19 cellular contexts compared by ENCODE assay signal in genomic region chr2:162226836-162227235, GRCh38. TPM values are rescaled to one million over a fixed set of nuclear protein-coding genes. Genes with fewer than 3 reads are reported as not detected.
A peak's percentile ranks its signal among the peaks of the same experiment; 100 is the strongest.
DNase-seq lines count a peak whose midpoint lies in the region; ATAC-seq, FAIRE-seq and TF ChIP-seq lines count a peak whose summit lies in the region.
"Had no signal": no experiment of that assay in that cellular context is flagged by ENCODE, and none has a peak within 500 bp of the region (broad histone marks: within the 10 kb centered on the region; RNA-seq: fewer than 3 reads in every experiment).

No MANE protein-coding gene starts in this region.

- peaks cover 3% of the 10 kb centered on the region for H3K9me3 ChIP-seq in adipocyte (ENCODE audit: control insufficient read depth, low read length)
- no peaks in the 10 kb centered on the region for H3K9me3 ChIP-seq in keratinocyte (ENCODE audit: control insufficient read depth, low read depth, low read length)
- H3K9me3 ChIP-seq: BE2C had no signal

- H3K9me1 ChIP-seq in keratinocyte (ENCODE audit: control insufficient read depth, extremely low read depth, insufficient read depth, low read length): no peaks in the 10 kb centered on the region

- peak overlapping the region; percentile 37 for H2AFZ ChIP-seq in keratinocyte (ENCODE audit: control insufficient read depth, low read length)

- H3K36me3 ChIP-seq in adipocyte (ENCODE audit: control insufficient read depth, insufficient read depth, low read length, severe bottlenecking): peaks cover 11% of the 10 kb centered on the region
- H3K36me3 ChIP-seq in keratinocyte (ENCODE audit: control insufficient read depth in 2 of 2, extremely low read depth in 1 of 2, insufficient read depth in 2 of 2, low read length in 2 of 2): peaks cover 0 to 5% of the 10 kb centered on the region in 2 experiments
- H3K36me3 ChIP-seq: BE2C had no signal

- no peak overlapping the region for H3K4me2 ChIP-seq in keratinocyte (ENCODE audit: control insufficient read depth, extremely low read depth, insufficient read depth, low read depth, low read length)

- no peaks in the 10 kb centered on the region for H3K79me2 ChIP-seq in keratinocyte (ENCODE audit: control insufficient read depth, insufficient read depth, low read length)

- H3K9ac ChIP-seq in adipocyte (ENCODE audit: low read length) (no peak overlapping the region), keratinocyte (ENCODE audit: control insufficient read depth, extremely low read depth, insufficient read depth, low read length) (no peak overlapping the region)

- TF ChIP-seq CTCF in fibroblast of mammary gland (conservative IDR thresholded peaks at IDR 0.05; ENCODE audit: control insufficient read depth, insufficient read depth, low read depth, low read length): no peak
- no peak for TF ChIP-seq CTCF in keratinocyte (optimal IDR thresholded peaks at IDR 0.05 in 1 of 3, IDR thresholded peaks at IDR 0.05 in 1 of 3, conservative IDR thresholded peaks at IDR 0.05 in 1 of 3; ENCODE audit: extremely low read depth in 1 of 3, insufficient read depth in 2 of 3, low read length in 3 of 3)

- H3K4me1 ChIP-seq in adipocyte (ENCODE audit: control insufficient read depth, insufficient read depth, low read length): peaks cover 10% of the 10 kb centered on the region
- peaks cover 5% of the 10 kb centered on the region for H3K4me1 ChIP-seq in keratinocyte (ENCODE audit: control insufficient read depth, extremely low read depth, insufficient read depth, low read length)
- H3K4me1 ChIP-seq: BE2C had no signal

- no peaks in the 10 kb centered on the region for H4K20me1 ChIP-seq in keratinocyte (ENCODE audit: control insufficient read depth, extremely low read depth, insufficient read depth, low read length)

- dilution Hi-C loops in keratinocyte (cut with MboI; ENCODE audit: extremely low pct_ligation_motif_present, low sequenced_read_pairs): no loop called here

- H3K27me3 ChIP-seq in adipocyte (replicated peaks; ENCODE audit: control insufficient read depth, insufficient read depth, low read length) (no peaks in the 10 kb centered on the region), keratinocyte (ENCODE audit: control insufficient read depth, extremely low read depth, insufficient read depth, low read length) (no peaks in the 10 kb centered on the region)
- H3K27me3 ChIP-seq: BE2C had no signal

- DNase-seq in EH (ENCODE audit: low read depth) (peak; percentile 16), adipocyte (ENCODE audit: low read depth) (peak; percentile 63), fibroblast of mammary gland (ENCODE audit: low read depth) (peak; percentile 56), keratinocyte (ENCODE audit: low read depth, low spot score) (no peak), GM03348 (ENCODE audit: low spot score) (no peak)
- no peak for DNase-seq in activated CD8-positive, alpha-beta memory T cell treated with anti-CD3 and anti-CD28 coated beads, Interleukin-2, amount 50 U/mL, for 4 hours
- DNase-seq: BE2C; C1 segment of cervical spinal cord; CD4-positive, CD25-positive, alpha-beta regulatory T cell; CD8-positive, alpha-beta memory T cell; COR-L47; DMS 273 treated with DMSO at 0.1 percent for 48 hours; DMS53; DND-41; H9 had no signal

- H3K27ac ChIP-seq in keratinocyte (ENCODE audit: control insufficient read depth, insufficient read depth, low read length): no peak overlapping the region

- H3K4me3 ChIP-seq in adipocyte (ENCODE audit: low read length) (no peak overlapping the region), fibroblast of mammary gland (ENCODE audit: control insufficient read depth, low read depth, low read length) (no peak overlapping the region), keratinocyte (ENCODE audit: control insufficient read depth in 2 of 3, extremely low read depth in 1 of 3, insufficient read depth in 2 of 3, low read depth in 1 of 3, low read length in 3 of 3) (no peak overlapping the region)

- no peak for ATAC-seq in GM21529 (IDR thresholded peaks at IDR 0.05; ENCODE audit: unreplicated experiment)
- ATAC-seq: HepG2 had no signal

- FAIRE-seq in keratinocyte (lab: Jason Lieb, UNC): peak; percentile 64
- FAIRE-seq: G401.6, H1, HepG2 had no signal

RNA-seq across cellular contexts. Expression of gene FAP, which starts 16.4 kb away (rescaled TPM):
- 8.5 to 20.9 TPM (median 12.8 TPM) in 3 replicates for polyA plus RNA-seq in keratinocyte
- 31.5 TPM for polyA plus RNA-seq in keratinocyte (2011; ENCODE audit: low read depth)
- polyA plus RNA-seq in keratinocyte (2011; cell fraction: cytosol; rRNA removed): 4.5 and 7.9 TPM in 2 replicates
- 42.0 and 45.7 TPM in 2 replicates for polyA plus RNA-seq in keratinocyte (2011; cell fraction: nucleus; rRNA removed)
- 7.5 and 8.4 TPM in 2 replicates for polyA plus RNA-seq in keratinocyte (2012; ENCODE audit: low replicate concordance)
- 2.7 to 17.5 TPM (median 12.1 TPM) in 3 replicates for polyA minus RNA-seq in keratinocyte
- polyA minus RNA-seq in keratinocyte (2011; cell fraction: cytosol; rRNA and poly(A)+ RNA removed): 5.0 TPM
- polyA minus RNA-seq in keratinocyte (2011; cell fraction: nucleus; rRNA and poly(A)+ RNA removed): 27.1 and 49.1 TPM in 2 replicates
- polyA plus RNA-seq: CD4-positive, CD25-positive, alpha-beta regulatory T cell; CD8-positive, alpha-beta memory T cell; H1; HepG2 had no signal

Comparison
In these comparisons a context has a peak if more than half of its experiments do, and no peak if none do; other contexts are left out.
1. DNase-seq: peak in EH (single experiment), adipocyte (single experiment) and fibroblast of mammary gland (single experiment); none in keratinocyte (single experiment), GM03348 (single experiment) and activated CD8-positive, alpha-beta memory T cell treated with anti-CD3 and anti-CD28 coated beads, Interleukin-2, amount 50 U/mL, for 4 hours (single experiment).